In genomic region chr18:35456181-35456850, GRCh38 we compare ENCODE assay signal across 15 cellular contexts. TPM values are rescaled to one million over a fixed set of nuclear protein-coding genes. Genes with fewer than 3 reads are reported as not detected.
DNase-seq lines count a peak whose midpoint lies in the region; ATAC-seq, FAIRE-seq and TF ChIP-seq lines count a peak whose summit lies in the region.
"Had no signal": no experiment of that assay in that cellular context is flagged by ENCODE, and none has a peak within 500 bp of the region (broad histone marks: within the 10 kb centered on the region; RNA-seq: fewer than 3 reads in every experiment).

No MANE protein-coding gene starts in this region.

- H3K4me1 ChIP-seq in astrocyte (ENCODE audit: insufficient read depth, low read length) (peaks cover 37% of the 10 kb centered on the region), gastroesophageal sphincter (peaks cover 0 to 55% (median 13%) of the 10 kb centered on the region in 3 donors), small intestine (ENCODE audit: control insufficient read depth in 2 of 2, insufficient read depth in 1 of 2, low read depth in 1 of 2, low read length in 1 of 2) (peaks cover 0 to 3% of the 10 kb centered on the region in 2 donors)

- H3K4me3 Mint-ChIP-seq in astrocyte (ENCODE audit: unreplicated experiment), result no peak overlapping the region
- H3K4me3 Mint-ChIP-seq: IgD-negative memory B cell, mesothelial cell of epicardium, WTC11 had no signal

- H3K9ac ChIP-seq in astrocyte (ENCODE audit: low read length), result no peak overlapping the region

- H3K4me2 ChIP-seq in astrocyte (ENCODE audit: low read length), result peak overlapping the region; percentile 13

- H3K9me3 ChIP-seq in astrocyte (ENCODE audit: insufficient read depth, low read depth, low read length) (no peaks in the 10 kb centered on the region), gastroesophageal sphincter (no peaks in the 10 kb centered on the region), small intestine (ENCODE audit: control insufficient read depth, low read depth) (no peaks in the 10 kb centered on the region)
- H3K9me3 ChIP-seq: stomach had no signal

- no peak for TF ChIP-seq CTCF in astrocyte (IDR thresholded peaks at IDR 0.05; ENCODE audit: insufficient read depth, low read depth, low read length)
- no peak for TF ChIP-seq CTCF in gastroesophageal sphincter (IDR thresholded peaks at IDR 0.05)

- in situ Hi-C loops in KBM-7 (cut with MboI; ENCODE audit: low pct_unique_long_range_greater_than_20kb, low sequenced_read_pairs), result no loop called here

- no peak overlapping the region for H3K27ac Mint-ChIP-seq in astrocyte (ENCODE audit: unreplicated experiment)
- H3K27ac Mint-ChIP-seq: IgD-negative memory B cell, mesothelial cell of epicardium, WTC11 had no signal

- no peak overlapping the region for H2AFZ ChIP-seq in astrocyte (ENCODE audit: low read depth, low read length)

- H3K36me3 ChIP-seq in astrocyte (ENCODE audit: insufficient read depth, low read length) (no peaks in the 10 kb centered on the region), gastroesophageal sphincter (no peaks in the 10 kb centered on the region), small intestine (ENCODE audit: control insufficient read depth in 2 of 2, insufficient read depth in 2 of 2, low read length in 2 of 2) (no peaks in the 10 kb centered on the region)
- H3K36me3 ChIP-seq: stomach had no signal

- TF ChIP-seq POLR2A in gastroesophageal sphincter (IDR thresholded peaks at IDR 0.05), result no peak

- no peak for TF ChIP-seq EP300 in gastroesophageal sphincter (IDR thresholded peaks at IDR 0.05)

- FAIRE-seq in astrocyte (lab: Jason Lieb, UNC) (no peak), small intestine (lab: Jason Lieb, UNC) (no peak)

- no peaks in the 10 kb centered on the region for H4K20me1 ChIP-seq in astrocyte (ENCODE audit: insufficient read depth, low read length)

- H3K4me3 ChIP-seq in astrocyte (ENCODE audit: insufficient read depth, low read depth, low read length), result no peak overlapping the region
- no peak overlapping the region for H3K4me3 ChIP-seq in gastroesophageal sphincter
- H3K4me3 ChIP-seq in small intestine (ENCODE audit: low read depth in 1 of 2, low read length in 2 of 2), result no peak overlapping the region
- H3K4me3 ChIP-seq: stomach had no signal

- H3K27ac ChIP-seq in astrocyte (ENCODE audit: low read depth, low read length) (peak overlapping the region; percentile 7), gastroesophageal sphincter (peak overlapping the region in 3 of 4 donors; percentile 28 to 72 (median 30)), small intestine (ENCODE audit: low read depth in 1 of 2, low read length in 1 of 2) (peak overlapping the region in 1 of 2 donors; percentile 66)
- H3K27ac ChIP-seq: C4-2B had no signal

- WGBS in gastroesophageal sphincter (ENCODE audit: low coverage in 1 of 2), 2 donors, result 35 to 54% methylated on average over 7 to 8 of the region's 10 CpGs
- WGBS in small intestine, 3 donors, result 15 to 62% (median 38%) methylated on average over 10 of the region's 10 CpGs

- H3K9me3 Mint-ChIP-seq in astrocyte (ENCODE audit: unreplicated experiment), result no peaks in the 10 kb centered on the region
- H3K9me3 Mint-ChIP-seq: IgD-negative memory B cell, WTC11 had no signal

- peaks cover 26% of the 10 kb centered on the region for H3K4me1 Mint-ChIP-seq in astrocyte (ENCODE audit: low read depth, unreplicated experiment)

- no peaks in the 10 kb centered on the region for H3K27me3 Mint-ChIP-seq in astrocyte (ENCODE audit: low read depth, unreplicated experiment)
- H3K27me3 Mint-ChIP-seq: IgD-negative memory B cell had no signal

- H3K27me3 ChIP-seq in astrocyte (ENCODE audit: insufficient read depth, low read length) (no peaks in the 10 kb centered on the region), gastroesophageal sphincter (no peaks in the 10 kb centered on the region), small intestine (ENCODE audit: control insufficient read depth in 2 of 2, insufficient read depth in 2 of 2, low read length in 2 of 2) (no peaks in the 10 kb centered on the region)
- H3K27me3 ChIP-seq: stomach had no signal

- DNase-seq in HT1080 (ENCODE audit: low read depth) (peak; percentile 39), astrocyte (ENCODE audit: low read depth) (peak; percentile 52), small intestine (peak; percentile 82), KBM-7 (no peak), T-helper 9 cell (no peak), cortex of kidney (lab: John Stamatoyannopoulos, UW) (no peak)
- DNase-seq: effector CD4-positive, alpha-beta T cell; NCI-H2029; stomach had no signal

- no peaks in the 10 kb centered on the region for H3K79me2 ChIP-seq in astrocyte (ENCODE audit: insufficient read depth, low read length)

- H3K36me3 Mint-ChIP-seq in astrocyte (ENCODE audit: low read depth, unreplicated experiment), result no peaks in the 10 kb centered on the region
- H3K36me3 Mint-ChIP-seq: mesothelial cell of epicardium, WTC11 had no signal

- ATAC-seq in gastroesophageal sphincter, result peak; percentile 24
- no peak for ATAC-seq in GM19397 (IDR thresholded peaks at IDR 0.05; ENCODE audit: unreplicated experiment)
- ATAC-seq: WTC11 had no signal

RNA-seq across cellular contexts. Expression of gene INO80C, which starts 41.4 kb away (rescaled TPM):
- total RNA-seq in HT1080 (2014; rRNA removed; shearing (Covaris generic)), result 15.7 and 20.5 TPM in 2 replicates
- polyA plus RNA-seq in HT1080 (2015; cell fraction: cytosol; rRNA removed), result 19.9 and 25.9 TPM in 2 replicates
- polyA plus RNA-seq in HT1080 (2015; cell fraction: nucleus; rRNA removed), result 24.0 and 25.1 TPM in 2 replicates
- total RNA-seq in astrocyte, result 21.1 and 24.6 TPM in 2 replicates
- total RNA-seq in gastroesophageal sphincter, result 10 to 100 TPM in 1 of 4 donors, 1 to 10 TPM in 3; 5.8 to 13.6 (median 8.6) TPM
- polyA plus RNA-seq in small intestine, result 10 to 100 TPM; 33.1 to 35.9 (median 35.3) TPM

Comparison
In these comparisons a context has a peak if more than half of its experiments do, and no peak if none do; other contexts are left out.
1. DNase-seq: peak in HT1080 (single experiment), astrocyte (single experiment) and small intestine (single experiment); none in KBM-7 (single experiment), T-helper 9 cell (single experiment) and cortex of kidney (single experiment).